ENCODE assay signal across 8 cellular contexts in the genomic region with DNA sequence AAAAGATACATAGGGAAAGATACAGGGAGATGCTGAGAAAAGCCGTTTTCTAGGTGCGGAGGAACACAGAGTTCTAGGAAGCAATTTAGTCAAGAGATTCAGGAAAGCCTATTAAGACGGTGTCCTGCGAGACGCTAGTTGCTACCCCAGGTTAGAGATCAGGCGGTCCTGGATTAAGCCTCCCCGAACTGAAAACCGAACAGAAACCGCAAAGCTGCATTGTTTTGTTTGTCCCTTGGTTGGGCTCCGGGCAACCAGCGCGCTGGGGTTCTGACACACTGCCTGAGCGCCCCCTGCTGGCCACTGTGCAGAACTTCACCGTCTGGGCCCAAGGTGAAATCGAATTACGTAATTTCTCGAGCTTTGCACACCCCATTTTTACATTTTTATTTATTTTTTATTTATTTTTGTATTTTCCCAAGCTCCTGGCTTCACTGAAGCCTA. TPM values are rescaled to one million over a fixed set of nuclear protein-coding genes. Genes with fewer than 3 reads are reported as not detected.
DNase-seq lines count a peak whose midpoint lies in the region; ATAC-seq and TF ChIP-seq lines count a peak whose summit lies in the region.

No MANE protein-coding gene starts in this region.

- peak overlapping the region; percentile 77 to 88 (median 83) for H3K4me3 Mint-ChIP-seq in immature natural killer cell

- DNase-seq in A673 (ENCODE audit: low spot score) (peak; percentile 86), NCI-H2171 (lab: John Stamatoyannopoulos, UW) (peak; percentile 75), WERI-Rb-1 (peak; percentile 92), mammary epithelial cell (peak; percentile 76), immature natural killer cell (peak; percentile 86 to 90 (median 89)), smooth muscle cell (lab: John Stamatoyannopoulos, UW; ENCODE audit: unreplicated experiment) (peak; percentile 63)

- dilution Hi-C loops in mammary epithelial cell (cut with HindIII; ENCODE audit: low sequenced_read_pairs) = loop anchor here (5.0 kb wide), 1 partner anchor 132 kb away; no protein-coding TSS in a partner anchor

- peaks cover 18% of the 10 kb centered on the region for H3F3A ChIP-seq in smooth muscle cell (ENCODE audit: low read depth)

- ATAC-seq in GM18858 (IDR thresholded peaks at IDR 0.05; ENCODE audit: unreplicated experiment) (peak; percentile 95), HG03097 (IDR thresholded peaks at IDR 0.05; ENCODE audit: low FRiP score, unreplicated experiment) (peak; percentile 88)

- H3K9me3 ChIP-seq in A673 (ENCODE audit: low read depth, low read length, poor library complexity, severe bottlenecking) (no peaks in the 10 kb centered on the region), WERI-Rb-1 (ENCODE audit: severe bottlenecking) (no peaks in the 10 kb centered on the region), mammary epithelial cell (replicated peaks; ENCODE audit: insufficient read depth, low read length) (no peaks in the 10 kb centered on the region), smooth muscle cell (replicated peaks; ENCODE audit: low read depth) (no peaks in the 10 kb centered on the region)

- peak overlapping the region; percentile 52 for H3K4me3 ChIP-seq in A673 (ENCODE audit: low read depth, low read length, poor library complexity, severe bottlenecking)
- H3K4me3 ChIP-seq in WERI-Rb-1 (ENCODE audit: low read depth, low read length) = peak overlapping the region; percentile 58
- peak overlapping the region; percentile 46 to 70 (median 62) for H3K4me3 ChIP-seq in mammary epithelial cell (replicated peaks in 1 of 3; ENCODE audit: insufficient read depth in 1 of 3, low read depth in 2 of 3, low read length in 3 of 3)
- peak overlapping the region; percentile 56 for H3K4me3 ChIP-seq in smooth muscle cell

- H3K36me3 ChIP-seq in A673 (ENCODE audit: insufficient read depth, low read length, poor library complexity, severe bottlenecking) (no peaks in the 10 kb centered on the region), WERI-Rb-1 (no peaks in the 10 kb centered on the region), mammary epithelial cell (ENCODE audit: insufficient read depth, low read length) (no peaks in the 10 kb centered on the region), smooth muscle cell (ENCODE audit: low read depth) (no peaks in the 10 kb centered on the region)

- no peak overlapping the region for H3K27ac ChIP-seq in A673 (ENCODE audit: low read depth, low read length, poor library complexity, severe bottlenecking)
- peak overlapping the region; percentile 94 for H3K27ac ChIP-seq in WERI-Rb-1
- H3K27ac ChIP-seq in mammary epithelial cell (ENCODE audit: insufficient read depth, low read depth, low read length) = peak overlapping the region; percentile 92
- H3K27ac ChIP-seq in smooth muscle cell (ENCODE audit: low read depth) = peak overlapping the region; percentile 98

- TF ChIP-seq CTCF in A673 (conservative IDR thresholded peaks at IDR 0.05; ENCODE audit: low read depth, low read length) (peak; percentile 96), WERI-Rb-1 (IDR thresholded peaks at IDR 0.05; ENCODE audit: low read depth, low read length) (peak; percentile 79), mammary epithelial cell (conservative IDR thresholded peaks at IDR 0.05 in 1 of 2, IDR thresholded peaks at IDR 0.05 in 1 of 2; ENCODE audit: extremely low read depth in 1 of 2, insufficient read depth in 1 of 2, low read depth in 1 of 2, low read length in 2 of 2) (peak; percentile 93 to 95), smooth muscle cell (IDR thresholded peaks at IDR 0.05; ENCODE audit: borderline replicate concordance, insufficient read depth, poor library complexity, severe bottlenecking) (peak; percentile 100)

- H3K4me1 Mint-ChIP-seq in immature natural killer cell = peaks cover 11 to 17% of the 10 kb centered on the region in 2 donors

- intact Hi-C loops in A673 (cut with micrococcal nuclease; ENCODE audit: unreplicated experiment) = loop anchor here (1.0 to 5.0 kb wide), 3 partner anchors 140 to 667 kb away; no protein-coding TSS in a partner anchor
- intact Hi-C loops in mammary epithelial cell (cut with micrococcal nuclease) = loop anchor here (1.0 to 2.0 kb wide), 5 partner anchors 64 to 315 kb away; a partner anchor contains a TSS

- H3K4me2 ChIP-seq in mammary epithelial cell (ENCODE audit: insufficient read depth, low read depth, low read length) (peak overlapping the region; percentile 87), smooth muscle cell (peak overlapping the region; percentile 96)

- H3K36me3 Mint-ChIP-seq in immature natural killer cell = no peaks in the 10 kb centered on the region

- H3K9me3 Mint-ChIP-seq in immature natural killer cell = no peaks in the 10 kb centered on the region

- H3K79me2 ChIP-seq in mammary epithelial cell (ENCODE audit: insufficient read depth, low read length) = no peaks in the 10 kb centered on the region
- no peaks in the 10 kb centered on the region for H3K79me2 ChIP-seq in smooth muscle cell (ENCODE audit: low read depth)

- in situ Hi-C loops in mammary epithelial cell (cut with MboI; ENCODE audit: low sequenced_read_pairs in 2 of 2) = loop anchor here (10.0 kb wide), 3 partner anchors 134 to 314 kb away; no protein-coding TSS in a partner anchor

- peaks cover 7 to 17% (median 12%) of the 10 kb centered on the region in 3 donors for H3K27me3 Mint-ChIP-seq in immature natural killer cell (ENCODE audit: low read depth in 3 of 3)

- under 1% methylated on average over 17 of the region's 17 CpGs for WGBS in mammary epithelial cell (ENCODE audit: low coverage, missing lambda C conversion rate)
- WGBS in smooth muscle cell (ENCODE audit: low lambda C conversion rate) = 1% methylated on average over 17 of the region's 17 CpGs

- H3K27me3 ChIP-seq in A673 (replicated peaks; ENCODE audit: insufficient read depth, low read depth, low read length, poor library complexity) (no peaks in the 10 kb centered on the region), WERI-Rb-1 (ENCODE audit: insufficient read depth, low read depth, severe bottlenecking) (no peaks in the 10 kb centered on the region), mammary epithelial cell (ENCODE audit: insufficient read depth, low read length) (no peaks in the 10 kb centered on the region), smooth muscle cell (ENCODE audit: low read depth) (no peaks in the 10 kb centered on the region)

- H2AFZ ChIP-seq in mammary epithelial cell (ENCODE audit: low read depth, low read length) = peak overlapping the region; percentile 90
- peak overlapping the region; percentile 82 for H2AFZ ChIP-seq in smooth muscle cell (ENCODE audit: low read depth)

- BruUV-seq in A673 (replicated peaks; lab: Mats Ljungman, UMichigan) (no TSS peak), mammary epithelial cell (replicated peaks; lab: Mats Ljungman, UMichigan) (no TSS peak)

- peak overlapping the region in 5 of 6 donors; percentile 66 to 91 (median 89) for H3K27ac Mint-ChIP-seq in immature natural killer cell

- POLR2A ChIA-PET in A673 (lab: Charles Lee; ENCODE audit: low non-redundant PET) = no interaction called here

- peak overlapping the region; percentile 97 for H3K9ac ChIP-seq in mammary epithelial cell (ENCODE audit: insufficient read depth, low read length)
- peak overlapping the region; percentile 96 for H3K9ac ChIP-seq in smooth muscle cell (ENCODE audit: low read depth)

- H4K20me1 ChIP-seq in mammary epithelial cell (ENCODE audit: insufficient read depth, low read length) (no peaks in the 10 kb centered on the region), smooth muscle cell (ENCODE audit: low read depth) (no peaks in the 10 kb centered on the region)

- H3K4me1 ChIP-seq in A673 (ENCODE audit: insufficient read depth, low read length, poor library complexity, severe bottlenecking) (peaks cover 5% of the 10 kb centered on the region), mammary epithelial cell (ENCODE audit: insufficient read depth, low read length) (peaks cover 5% of the 10 kb centered on the region), smooth muscle cell (ENCODE audit: low read depth) (peaks cover 21% of the 10 kb centered on the region)

- CTCF ChIA-PET in A673 (lab: Charles Lee) = interaction anchor here (0.6 to 1.5 kb wide), 10 partner anchors 9 to 412 kb away, joined by 3 to 29 read pairs (median 4); a partner anchor contains a TSS
- CTCF ChIA-PET in mammary epithelial cell (lab: Charles Lee; ENCODE audit: low non-redundant PET) = interaction anchor here (0.6 to 1.1 kb wide), 7 partner anchors 18 to 407 kb away, joined by 3 to 28 read pairs (median 3); no protein-coding TSS in a partner anchor

RNA-seq across cellular contexts. Expression of a gene that starts 37.3 kb away (rescaled TPM):
- total RNA-seq in A673 (2021) (177 and 200 TPM in 2 replicates), mammary epithelial cell (10 to 100 TPM; 31.5 to 99.0 TPM), smooth muscle cell (175 and 270 TPM in 2 replicates)
- polyA plus RNA-seq in mammary epithelial cell (193 TPM), immature natural killer cell (100 to 1,000 TPM; 202 to 231 (median 217) TPM), smooth muscle cell (484 and 493 TPM in 2 replicates)
- polyA minus RNA-seq in mammary epithelial cell = 111 TPM
